27 cellular contexts compared by ENCODE assay signal in the genomic region with DNA sequence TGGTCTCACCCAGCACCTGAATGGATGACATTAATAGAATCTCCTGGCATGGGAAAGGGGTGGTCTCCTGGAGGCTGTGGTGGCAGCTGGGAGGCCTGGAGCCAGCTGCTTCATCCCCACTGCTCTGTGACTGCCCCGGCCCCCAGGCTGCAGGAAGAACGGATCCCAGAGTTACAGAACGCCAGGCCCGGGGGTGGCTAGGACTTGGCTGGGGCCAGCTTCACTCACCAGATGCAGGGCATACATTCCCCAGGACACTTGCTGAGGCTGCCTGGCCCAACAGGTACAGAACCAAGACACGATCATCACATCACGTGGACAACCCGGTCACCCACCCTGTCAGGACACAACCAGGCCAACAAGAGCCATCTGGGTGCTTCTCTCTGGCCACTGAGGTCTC.
"Had no signal": no experiment of that assay in that cellular context is flagged by ENCODE, and none has a peak within 500 bp of the region (broad histone marks: within the 10 kb centered on the region; RNA-seq: fewer than 3 reads in every experiment).

No MANE protein-coding gene starts in this region.

- H3K9me3 Mint-ChIP-seq: activated naive CD4-positive, alpha-beta T cell treated with anti-CD3 and anti-CD28 coated beads, Interleukin-2, amount 50 U/mL, for 24 hours; activated naive CD8-positive, alpha-beta T cell treated with anti-CD3 and anti-CD28 coated beads for 36 hours; activated naive CD8-positive, alpha-beta T cell treated with anti-CD3 and anti-CD28 coated beads, Interleukin-2, amount 50 U/mL, for 24 hours; activated T-cell treated with anti-CD3 and anti-CD28 coated beads, Interleukin-2, amount 50 U/mL, for 24 hours; activated T-cell treated with anti-CD3 and anti-CD28 coated beads, Interleukin-2, amount 50 U/mL, for 72 hours; central memory CD8-positive, alpha-beta T cell had no signal

- H3K36me3 ChIP-seq: adrenal gland, ascending aorta, breast epithelium, cardiac muscle cell, esophagus squamous epithelium, gastroesophageal sphincter had no signal

- ATAC-seq: activated CD4-positive, alpha-beta T cell treated with anti-CD3 and anti-CD28 coated beads for 36 hours; activated naive CD8-positive, alpha-beta T cell treated with anti-CD3 and anti-CD28 coated beads, Interleukin-2, amount 50 U/mL, for 24 hours; activated T-cell treated with anti-CD3 and anti-CD28 coated beads, Interleukin-2, amount 50 U/mL, for 72 hours; gastroesophageal sphincter had no signal

- H3K4me1 Mint-ChIP-seq: activated CD4-positive, alpha-beta memory T cell treated with anti-CD3 and anti-CD28 coated beads, Interleukin-2, amount 10 ng/mL, durations not matched to agents 7 days and 5 days; activated CD4-positive, alpha-beta T cell treated with anti-CD3 and anti-CD28 coated beads for 36 hours; activated CD4-positive, alpha-beta T cell treated with anti-CD3 and anti-CD28 coated beads, Interleukin-2, amount 10 ng/mL, durations not matched to agents 24 days and 14 days; activated naive CD4-positive, alpha-beta T cell treated with anti-CD3 and anti-CD28 coated beads, Interleukin-2, amount 50 U/mL, for 24 hours; activated naive CD8-positive, alpha-beta T cell treated with anti-CD3 and anti-CD28 coated beads for 36 hours; activated naive CD8-positive, alpha-beta T cell treated with anti-CD3 and anti-CD28 coated beads, Interleukin-2, amount 50 U/mL, for 24 hours; central memory CD8-positive, alpha-beta T cell had no signal

- DNase-seq: activated CD4-positive, alpha-beta memory T cell treated with anti-CD3 and anti-CD28 coated beads, Interleukin-2, amount 10 ng/mL, durations not matched to agents 7 days and 5 days; activated CD4-positive, alpha-beta T cell treated with anti-CD3 and anti-CD28 coated beads for 36 hours; activated CD4-positive, alpha-beta T cell treated with anti-CD3 and anti-CD28 coated beads, Interleukin-2, amount 10 ng/mL, durations not matched to agents 24 days and 14 days; activated CD4-positive, CD25-positive, alpha-beta regulatory T cell; activated CD4-positive, CD25-positive, alpha-beta regulatory T cell treated with anti-CD3 and anti-CD28 coated beads, Interleukin-2, amount 50 U/mL, for 72 hours; activated CD8-positive, alpha-beta memory T cell treated with anti-CD3 and anti-CD28 coated beads, Interleukin-2, amount 50 U/mL, for 48 hours; activated naive CD4-positive, alpha-beta T cell treated with anti-CD3 and anti-CD28 coated beads for 36 hours; activated naive CD8-positive, alpha-beta T cell treated with anti-CD3 and anti-CD28 coated beads for 36 hours; activated naive CD8-positive, alpha-beta T cell treated with anti-CD3 and anti-CD28 coated beads, Interleukin-2, amount 50 U/mL, for 24 hours; activated T-cell treated with anti-CD3 and anti-CD28 coated beads for 4 hours; activated T-cell treated with anti-CD3 and anti-CD28 coated beads, Interleukin-2, amount 50 U/mL, for 24 hours; activated T-cell treated with anti-CD3 and anti-CD28 coated beads, Interleukin-2, amount 50 U/mL, for 72 hours; adrenal gland; amygdala; cortex of kidney; effector CD8-positive, alpha-beta T cell; esophagus squamous epithelium; foreskin melanocyte; T-helper 2 cell had no signal

- H3K27me3 Mint-ChIP-seq: activated CD4-positive, alpha-beta memory T cell treated with anti-CD3 and anti-CD28 coated beads, Interleukin-2, amount 10 ng/mL, durations not matched to agents 7 days and 5 days; activated CD4-positive, alpha-beta T cell treated with anti-CD3 and anti-CD28 coated beads, Interleukin-2, amount 10 ng/mL, durations not matched to agents 24 days and 14 days; activated naive CD4-positive, alpha-beta T cell treated with anti-CD3 and anti-CD28 coated beads, Interleukin-2, amount 50 U/mL, for 24 hours; activated naive CD8-positive, alpha-beta T cell treated with anti-CD3 and anti-CD28 coated beads for 36 hours; activated naive CD8-positive, alpha-beta T cell treated with anti-CD3 and anti-CD28 coated beads, Interleukin-2, amount 50 U/mL, for 24 hours had no signal

- H3K9me3 ChIP-seq: adrenal gland, ascending aorta, breast epithelium, esophagus squamous epithelium, gastroesophageal sphincter had no signal

- H3K27me3 ChIP-seq: adrenal gland, ascending aorta, cardiac muscle cell had no signal

- H3K4me3 ChIP-seq: adrenal gland, ascending aorta, breast epithelium, cardiac muscle cell, esophagus squamous epithelium, gastroesophageal sphincter had no signal

- H3K27ac ChIP-seq: adrenal gland, ascending aorta, breast epithelium, cardiac muscle cell, epithelial cell of prostate, esophagus squamous epithelium, gastroesophageal sphincter had no signal

- H3K36me3 Mint-ChIP-seq: activated naive CD4-positive, alpha-beta T cell treated with anti-CD3 and anti-CD28 coated beads, Interleukin-2, amount 50 U/mL, for 24 hours; activated naive CD8-positive, alpha-beta T cell treated with anti-CD3 and anti-CD28 coated beads for 36 hours; brain had no signal

- H3K4me1 ChIP-seq: adrenal gland, ascending aorta, breast epithelium, esophagus squamous epithelium, gastroesophageal sphincter had no signal

- H3K27ac Mint-ChIP-seq: activated CD4-positive, alpha-beta memory T cell treated with anti-CD3 and anti-CD28 coated beads, Interleukin-2, amount 10 ng/mL, durations not matched to agents 7 days and 5 days; activated CD4-positive, alpha-beta T cell treated with anti-CD3 and anti-CD28 coated beads for 36 hours; activated CD4-positive, alpha-beta T cell treated with anti-CD3 and anti-CD28 coated beads, Interleukin-2, amount 10 ng/mL, durations not matched to agents 24 days and 14 days; activated naive CD4-positive, alpha-beta T cell treated with anti-CD3 and anti-CD28 coated beads for 36 hours; activated naive CD4-positive, alpha-beta T cell treated with anti-CD3 and anti-CD28 coated beads, Interleukin-2, amount 50 U/mL, for 24 hours; activated naive CD8-positive, alpha-beta T cell treated with anti-CD3 and anti-CD28 coated beads for 36 hours; activated naive CD8-positive, alpha-beta T cell treated with anti-CD3 and anti-CD28 coated beads, Interleukin-2, amount 50 U/mL, for 24 hours; activated T-cell treated with anti-CD3 and anti-CD28 coated beads, Interleukin-2, amount 50 U/mL, for 24 hours; activated T-cell treated with anti-CD3 and anti-CD28 coated beads, Interleukin-2, amount 50 U/mL, for 72 hours; brain had no signal

- H3K4me3 Mint-ChIP-seq: activated CD4-positive, alpha-beta memory T cell treated with anti-CD3 and anti-CD28 coated beads, Interleukin-2, amount 10 ng/mL, durations not matched to agents 7 days and 5 days; activated CD4-positive, alpha-beta T cell treated with anti-CD3 and anti-CD28 coated beads for 36 hours; activated CD4-positive, alpha-beta T cell treated with anti-CD3 and anti-CD28 coated beads, Interleukin-2, amount 10 ng/mL, durations not matched to agents 24 days and 14 days; activated naive CD4-positive, alpha-beta T cell treated with anti-CD3 and anti-CD28 coated beads for 36 hours; activated naive CD4-positive, alpha-beta T cell treated with anti-CD3 and anti-CD28 coated beads, Interleukin-2, amount 50 U/mL, for 24 hours; activated naive CD8-positive, alpha-beta T cell treated with anti-CD3 and anti-CD28 coated beads for 36 hours; activated naive CD8-positive, alpha-beta T cell treated with anti-CD3 and anti-CD28 coated beads, Interleukin-2, amount 50 U/mL, for 24 hours; activated T-cell treated with anti-CD3 and anti-CD28 coated beads, Interleukin-2, amount 50 U/mL, for 24 hours; activated T-cell treated with anti-CD3 and anti-CD28 coated beads, Interleukin-2, amount 50 U/mL, for 72 hours; brain; central memory CD8-positive, alpha-beta T cell had no signal
